24 cellular contexts compared by ENCODE assay signal in genomic region chr22:35804421-35804820, GRCh38.
"Had no signal": no experiment of that assay in that cellular context is flagged by ENCODE, and none has a peak within 500 bp of the region (broad histone marks: within the 10 kb centered on the region; RNA-seq: fewer than 3 reads in every experiment).

No MANE protein-coding gene starts in this region.

- H3K36me3 Mint-ChIP-seq: natural killer cell treated with Interleukin-12 subunit alpha and Interleukin-12 subunit beta and Interleukin-15 and Interleukin-18, amount 100 ng/mL, for 72 hours had no signal

- H3K4me3 Mint-ChIP-seq: mesothelial cell of epicardium; naive B cell; natural killer cell treated with Interleukin-12 subunit alpha and Interleukin-12 subunit beta and Interleukin-15 and Interleukin-18, amount 100 ng/mL, for 72 hours; neural crest cell; stimulated activated naive B cell treated with anti-CD40 and anti-IgM and Interleukin-4, amounts not matched to agents 10 μg/mL and 1 μg/mL and 100 μg/mL, for 72 hours; stimulated activated naive CD8-positive, alpha-beta T cell treated with anti-CD3 and anti-CD28 coated beads, Interleukin-15, Interleukin-2, amounts not matched to agents 100 ng/mL and 50 ng/mL, for 24 hours had no signal

- H3K4me3 ChIP-seq: dorsolateral prefrontal cortex, left lung, mucosa of descending colon, prostate gland, right atrium auricular region, skin epidermis, thoracic aorta, tibial nerve, upper lobe of left lung had no signal

- H3K27ac Mint-ChIP-seq: mesothelial cell of epicardium; naive B cell; natural killer cell treated with Interleukin-12 subunit alpha and Interleukin-12 subunit beta and Interleukin-15 and Interleukin-18, amount 100 ng/mL, for 72 hours; stimulated activated naive B cell treated with anti-CD40 and anti-IgM and Interleukin-4, amounts not matched to agents 10 μg/mL and 1 μg/mL and 100 μg/mL, for 72 hours; stimulated activated naive CD8-positive, alpha-beta T cell treated with anti-CD3 and anti-CD28 coated beads, Interleukin-15, Interleukin-2, amounts not matched to agents 100 ng/mL and 50 ng/mL, for 24 hours had no signal

- H3K4me1 ChIP-seq: left lung, parathyroid adenoma, prostate gland, tibial nerve had no signal

- H3K27me3 ChIP-seq: dorsolateral prefrontal cortex, left lung, neutrophil, right atrium auricular region, tibial nerve, upper lobe of left lung had no signal

- H3K9me3 Mint-ChIP-seq: natural killer cell treated with Interleukin-12 subunit alpha and Interleukin-12 subunit beta and Interleukin-15 and Interleukin-18, amount 100 ng/mL, for 72 hours; neural crest cell; stimulated activated naive CD8-positive, alpha-beta T cell treated with anti-CD3 and anti-CD28 coated beads, Interleukin-15, Interleukin-2, amounts not matched to agents 100 ng/mL and 50 ng/mL, for 24 hours had no signal

- H3K36me3 ChIP-seq: neutrophil, prostate gland had no signal

- H3K9me3 ChIP-seq: left lung, mucosa of descending colon, neutrophil, prostate gland, right atrium auricular region, thoracic aorta, upper lobe of left lung had no signal

- H3K27ac ChIP-seq: dorsolateral prefrontal cortex, epithelial cell of prostate, left lung, neutrophil, parathyroid adenoma, prostate gland, right atrium auricular region, skin epidermis, thoracic aorta, tibial nerve, upper lobe of left lung had no signal

- DNase-seq: dorsolateral prefrontal cortex; effector CD4-positive, alpha-beta T cell; head of caudate nucleus; left cardiac atrium; left lung; mesenchymal stem cell; mucosa of descending colon; naive B cell; stimulated activated CD4-positive, alpha-beta T cell treated with anti-CD3 and anti-CD28 coated beads, Interleukin-15, amount 100 ng/mL, for 24 hours; stimulated activated CD4-positive, alpha-beta T cell treated with anti-CD3 and anti-CD28 coated beads, Interleukin-2, amount 100 ng/mL, for 48 hours; stimulated activated naive B cell treated with anti-CD40 and anti-IgM and Interleukin-4, amounts not matched to agents 10 μg/mL and 1 μg/mL and 100 μg/mL, for 72 hours had no signal

- H3K27me3 Mint-ChIP-seq: stimulated activated naive CD8-positive, alpha-beta T cell treated with anti-CD3 and anti-CD28 coated beads, Interleukin-15, Interleukin-2, amounts not matched to agents 100 ng/mL and 50 ng/mL, for 24 hours had no signal

- H3K9ac ChIP-seq: parathyroid adenoma had no signal

- H3K4me1 Mint-ChIP-seq: naive B cell; stimulated activated naive B cell treated with anti-CD40 and anti-IgM and Interleukin-4, amounts not matched to agents 10 μg/mL and 1 μg/mL and 100 μg/mL, for 72 hours had no signal
